In the genomic region with DNA sequence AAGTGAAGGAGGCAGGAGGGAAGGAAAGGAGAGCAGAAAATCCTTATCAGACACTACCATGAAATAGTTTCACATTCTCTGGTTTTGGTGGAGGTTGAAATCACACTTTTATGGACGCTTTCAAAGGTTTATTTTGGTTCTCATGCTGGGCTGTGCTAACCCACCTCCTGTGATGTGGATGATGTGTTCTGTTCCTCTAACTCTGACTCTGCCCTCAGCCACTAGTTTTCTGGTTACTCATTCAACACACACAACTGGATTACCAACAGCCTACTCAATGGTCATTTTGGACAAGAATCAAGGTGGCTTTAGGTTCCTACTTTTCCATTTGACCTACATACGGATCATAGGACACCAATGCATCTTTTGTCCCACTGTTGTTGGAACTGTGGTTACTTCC, we compare ENCODE assay signal across 2 cellular contexts.
TF ChIP-seq lines count a peak whose summit lies in the region.

No MANE protein-coding gene starts in this region.

TF ChIP-seq in IMR-90, 13 proteins besides CTCF, POLR2A, EP300 and RAD21 (continued from another document):
- TF ChIP-seq RFX5 (IDR thresholded peaks at IDR 0.05; ENCODE audit: low read depth, low read length): no peak
- no peak for TF ChIP-seq FOS (IDR thresholded peaks at IDR 0.05; ENCODE audit: low read depth, low read length)

TF ChIP-seq in GM12878, 131 proteins besides CTCF, POLR2A, EP300 and RAD21:
- TF ChIP-seq, protein P1, sequence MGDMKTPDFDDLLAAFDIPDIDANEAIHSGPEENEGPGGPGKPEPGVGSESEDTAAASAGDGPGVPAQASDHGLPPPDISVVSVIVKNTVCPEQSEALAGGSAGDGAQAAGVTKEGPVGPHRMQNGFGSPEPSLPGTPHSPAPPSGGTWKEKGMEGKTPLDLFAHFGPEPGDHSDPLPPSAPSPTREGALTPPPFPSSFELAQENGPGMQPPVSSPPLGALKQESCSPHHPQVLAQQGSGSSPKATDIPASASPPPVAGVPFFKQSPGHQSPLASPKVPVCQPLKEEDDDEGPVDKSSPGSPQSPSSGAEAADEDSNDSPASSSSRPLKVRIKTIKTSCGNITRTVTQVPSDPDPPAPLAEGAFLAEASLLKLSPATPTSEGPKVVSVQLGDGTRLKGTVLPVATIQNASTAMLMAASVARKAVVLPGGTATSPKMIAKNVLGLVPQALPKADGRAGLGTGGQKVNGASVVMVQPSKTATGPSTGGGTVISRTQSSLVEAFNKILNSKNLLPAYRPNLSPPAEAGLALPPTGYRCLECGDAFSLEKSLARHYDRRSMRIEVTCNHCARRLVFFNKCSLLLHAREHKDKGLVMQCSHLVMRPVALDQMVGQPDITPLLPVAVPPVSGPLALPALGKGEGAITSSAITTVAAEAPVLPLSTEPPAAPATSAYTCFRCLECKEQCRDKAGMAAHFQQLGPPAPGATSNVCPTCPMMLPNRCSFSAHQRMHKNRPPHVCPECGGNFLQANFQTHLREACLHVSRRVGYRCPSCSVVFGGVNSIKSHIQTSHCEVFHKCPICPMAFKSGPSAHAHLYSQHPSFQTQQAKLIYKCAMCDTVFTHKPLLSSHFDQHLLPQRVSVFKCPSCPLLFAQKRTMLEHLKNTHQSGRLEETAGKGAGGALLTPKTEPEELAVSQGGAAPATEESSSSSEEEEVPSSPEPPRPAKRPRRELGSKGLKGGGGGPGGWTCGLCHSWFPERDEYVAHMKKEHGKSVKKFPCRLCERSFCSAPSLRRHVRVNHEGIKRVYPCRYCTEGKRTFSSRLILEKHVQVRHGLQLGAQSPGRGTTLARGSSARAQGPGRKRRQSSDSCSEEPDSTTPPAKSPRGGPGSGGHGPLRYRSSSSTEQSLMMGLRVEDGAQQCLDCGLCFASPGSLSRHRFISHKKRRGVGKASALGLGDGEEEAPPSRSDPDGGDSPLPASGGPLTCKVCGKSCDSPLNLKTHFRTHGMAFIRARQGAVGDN (IDR thresholded peaks at IDR 0.05): no peak
- TF ChIP-seq, protein P2, sequence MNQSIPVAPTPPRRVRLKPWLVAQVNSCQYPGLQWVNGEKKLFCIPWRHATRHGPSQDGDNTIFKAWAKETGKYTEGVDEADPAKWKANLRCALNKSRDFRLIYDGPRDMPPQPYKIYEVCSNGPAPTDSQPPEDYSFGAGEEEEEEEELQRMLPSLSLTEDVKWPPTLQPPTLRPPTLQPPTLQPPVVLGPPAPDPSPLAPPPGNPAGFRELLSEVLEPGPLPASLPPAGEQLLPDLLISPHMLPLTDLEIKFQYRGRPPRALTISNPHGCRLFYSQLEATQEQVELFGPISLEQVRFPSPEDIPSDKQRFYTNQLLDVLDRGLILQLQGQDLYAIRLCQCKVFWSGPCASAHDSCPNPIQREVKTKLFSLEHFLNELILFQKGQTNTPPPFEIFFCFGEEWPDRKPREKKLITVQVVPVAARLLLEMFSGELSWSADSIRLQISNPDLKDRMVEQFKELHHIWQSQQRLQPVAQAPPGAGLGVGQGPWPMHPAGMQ (IDR thresholded peaks at IDR 0.05; ENCODE audit: borderline replicate concordance): no peak
- no peak for TF ChIP-seq BCL11A (IDR thresholded peaks at IDR 0.05; ENCODE audit: low read depth, low read length)
- TF ChIP-seq, protein P3, sequence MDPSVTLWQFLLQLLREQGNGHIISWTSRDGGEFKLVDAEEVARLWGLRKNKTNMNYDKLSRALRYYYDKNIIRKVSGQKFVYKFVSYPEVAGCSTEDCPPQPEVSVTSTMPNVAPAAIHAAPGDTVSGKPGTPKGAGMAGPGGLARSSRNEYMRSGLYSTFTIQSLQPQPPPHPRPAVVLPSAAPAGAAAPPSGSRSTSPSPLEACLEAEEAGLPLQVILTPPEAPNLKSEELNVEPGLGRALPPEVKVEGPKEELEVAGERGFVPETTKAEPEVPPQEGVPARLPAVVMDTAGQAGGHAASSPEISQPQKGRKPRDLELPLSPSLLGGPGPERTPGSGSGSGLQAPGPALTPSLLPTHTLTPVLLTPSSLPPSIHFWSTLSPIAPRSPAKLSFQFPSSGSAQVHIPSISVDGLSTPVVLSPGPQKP (IDR thresholded peaks at IDR 0.05; ENCODE audit: low read depth, low read length): no peak
- no peak for TF ChIP-seq STAT1 (conservative IDR thresholded peaks at IDR 0.05)
